Comparison of ENCODE assay signal across 20 cellular contexts in the genomic region with DNA sequence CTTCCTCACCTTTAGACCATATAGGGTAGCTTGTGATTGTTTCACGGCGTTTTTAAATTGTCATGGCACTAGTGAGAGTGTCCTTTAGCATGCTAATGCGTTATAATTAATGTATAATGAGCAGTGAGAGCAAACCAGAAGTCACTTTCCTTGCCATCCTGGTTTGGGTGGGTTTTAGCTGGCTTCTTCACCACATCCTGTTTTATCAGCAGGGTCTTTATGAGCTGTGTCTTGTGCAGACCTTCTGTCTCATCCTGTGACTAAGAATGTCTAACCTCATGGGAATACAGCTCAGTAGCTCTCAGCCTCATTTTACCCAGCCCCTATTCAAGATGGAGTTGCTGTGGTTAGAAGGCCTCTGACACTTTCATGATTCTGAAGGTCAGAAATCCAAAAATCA.
"Had no signal": no experiment of that assay in that cellular context is flagged by ENCODE, and none has a peak within 500 bp of the region (broad histone marks: within the 10 kb centered on the region; RNA-seq: fewer than 3 reads in every experiment).

No MANE protein-coding gene starts in this region.

- H3K9me3 ChIP-seq: esophagus muscularis mucosa, gastroesophageal sphincter, heart right ventricle, left lung, lower lobe of right lung had no signal

- H3K27ac ChIP-seq: coronary artery, dorsolateral prefrontal cortex, esophagus muscularis mucosa, foreskin keratinocyte, gastroesophageal sphincter, heart right ventricle, left lung, lower lobe of right lung had no signal

- H3K4me3 ChIP-seq: coronary artery, dorsolateral prefrontal cortex, esophagus muscularis mucosa, gastroesophageal sphincter, heart right ventricle, left lung, lower lobe of right lung had no signal

- H3K4me1 ChIP-seq: esophagus muscularis mucosa, foreskin keratinocyte, gastroesophageal sphincter, heart right ventricle, left lung, lower lobe of right lung had no signal

- DNase-seq: dermis blood vessel endothelial cell; dorsolateral prefrontal cortex; effector CD4-positive, alpha-beta T cell; effector memory CD4-positive, alpha-beta T cell; foreskin keratinocyte; glutamatergic neuron; head of caudate nucleus; heart right ventricle; hippocampal formation; left cardiac atrium; left lung; left ventricle myocardium superior; lower lobe of right lung; mesenchymal stem cell; midbrain; naive thymus-derived CD4-positive, alpha-beta T cell; natural killer cell had no signal

- H3K36me3 ChIP-seq: esophagus muscularis mucosa, gastroesophageal sphincter, heart right ventricle, left lung, lower lobe of right lung had no signal

- ATAC-seq: foreskin keratinocyte; gastroesophageal sphincter; heart right ventricle; left cardiac atrium; left lung; left ventricle myocardium superior; lower lobe of right lung; naive thymus-derived CD4-positive, alpha-beta T cell; natural killer cell had no signal

- H3K27me3 ChIP-seq: dorsolateral prefrontal cortex, esophagus muscularis mucosa, foreskin keratinocyte, gastroesophageal sphincter, heart right ventricle, left lung had no signal
